Comparison of ENCODE assay signal across 26 cellular contexts in genomic region chr2:188047760-188048159, GRCh38.
A peak's percentile ranks its signal among the peaks of the same experiment; 100 is the strongest.
DNase-seq lines count a peak whose midpoint lies in the region; ATAC-seq, FAIRE-seq and TF ChIP-seq lines count a peak whose summit lies in the region.
"Had no signal": no experiment of that assay in that cellular context is flagged by ENCODE, and none has a peak within 500 bp of the region (broad histone marks: within the 10 kb centered on the region; RNA-seq: fewer than 3 reads in every experiment).

No MANE protein-coding gene starts in this region.

- H3K9me3 ChIP-seq in H1 (ENCODE audit: insufficient read depth in 2 of 2, low read depth in 1 of 2, low read length in 1 of 2) (peaks cover 0 to 3% of the 10 kb centered on the region in 2 experiments; a peak in 1 of 4 replicates), pancreas (no peaks in the 10 kb centered on the region), H9 (ENCODE audit: control insufficient read depth, low read depth, low read length) (no peaks in the 10 kb centered on the region)
- H3K9me3 ChIP-seq: BLaER1 had no signal

- H3K18ac ChIP-seq in H1 (ENCODE audit: extremely low read depth, low read length) (no peak overlapping the region), H9 (ENCODE audit: insufficient read length, low read depth, low read length) (no peak overlapping the region)

- H2BK20ac ChIP-seq in H1 (ENCODE audit: low read length) (no peak overlapping the region), H9 (ENCODE audit: low read depth, low read length, poor library complexity, severe bottlenecking) (no peak overlapping the region)

- H3K36me3 ChIP-seq in H1 (ENCODE audit: control insufficient read depth in 2 of 4, insufficient read depth in 4 of 4, low read length in 3 of 4), result peaks cover 0 to 13% (median 4%) of the 10 kb centered on the region in 4 experiments; a peak in 3 of 8 replicates
- no peaks in the 10 kb centered on the region for H3K36me3 ChIP-seq in pancreas
- H3K36me3 ChIP-seq: BLaER1 had no signal

- H3K4me1 Mint-ChIP-seq in H9, result peaks cover 35 to 37% of the 10 kb centered on the region in 2 experiments
- H3K4me1 Mint-ChIP-seq: B cell; CD4-positive, CD25-positive, alpha-beta regulatory T cell; CD8-positive, alpha-beta memory T cell had no signal

- H3K23ac ChIP-seq in H1 (ENCODE audit: insufficient read length) (no peak overlapping the region), H9 (ENCODE audit: insufficient read length, low read depth, low read length) (no peak overlapping the region)

- H3K4me3 ChIP-seq in H1 (ENCODE audit: extremely low read depth in 1 of 4, insufficient read depth in 2 of 4, low read depth in 3 of 4, low read length in 4 of 4) (no peak overlapping the region), pancreas (no peak overlapping the region)
- H3K4me3 ChIP-seq: BLaER1 had no signal

- FAIRE-seq in G401.6 (lab: Jason Lieb, UNC), result peak; percentile 87
- no peak for FAIRE-seq in H1 (lab: Jason Lieb, UNC)
- FAIRE-seq in pancreas (lab: Jason Lieb, UNC), result peak; percentile 17
- FAIRE-seq: A204.1, D721Med, GM12891, GM18507, GM19239 had no signal

- no peak overlapping the region for H3K4me3 Mint-ChIP-seq in H9
- H3K4me3 Mint-ChIP-seq: B cell; CD4-positive, CD25-positive, alpha-beta regulatory T cell; CD8-positive, alpha-beta memory T cell had no signal

- no peak overlapping the region for H2BK12ac ChIP-seq in H1 (ENCODE audit: low read depth, low read length)
- no peak overlapping the region for H2BK12ac ChIP-seq in H9 (ENCODE audit: insufficient read length, low read depth, low read length)

- no peaks in the 10 kb centered on the region for H3K27me3 Mint-ChIP-seq in H9 (ENCODE audit: low read depth)
- H3K27me3 Mint-ChIP-seq: B cell; CD4-positive, CD25-positive, alpha-beta regulatory T cell; CD8-positive, alpha-beta memory T cell had no signal

- H4K20me1 ChIP-seq in H1 (replicated peaks in 1 of 2; ENCODE audit: control insufficient read depth in 1 of 2, insufficient read depth in 2 of 2, low read length in 2 of 2) (no peaks in the 10 kb centered on the region), H9 (ENCODE audit: control insufficient read depth, insufficient read depth, insufficient read length) (no peaks in the 10 kb centered on the region)
- H4K20me1 ChIP-seq: BLaER1 had no signal

- 58% methylated on average over 2 of the region's 2 CpGs; no CpG with 5 or more reads in 1 of the 2 experiments for WGBS in H1 (ENCODE audit: extremely low coverage in 1 of 2, insufficient coverage in 1 of 2, insufficient read length in 1 of 2, insufficient replicate concordance in 2 of 2, low coverage in 1 of 2, low lambda C conversion rate in 2 of 2, missing lambda C conversion rate in 1 of 2), 2 experiments
- WGBS in pancreas, 2 donors, result 67 to 81% methylated on average over 2 of the region's 2 CpGs
- no CpG with 5 or more reads among the region's 2 CpGs for WGBS in H9 (ENCODE audit: extremely low coverage, insufficient read length, low lambda C conversion rate)

- H2BK15ac ChIP-seq in H1 (ENCODE audit: low read length) (no peak overlapping the region), H9 (ENCODE audit: low read depth, low read length) (no peak overlapping the region)

- DNase-seq in HEK293T (ENCODE audit: extremely low spot score) (no peak), H1 (ENCODE audit: low read depth in 1 of 2, low spot score in 2 of 2) (no peak), pancreas (no peak), GM19238 (ENCODE audit: insufficient read length, low spot score) (no peak), erythroblast (lab: John Stamatoyannopoulos, UW) (no peak), H9 (no peak)
- DNase-seq: CD4-positive, CD25-positive, alpha-beta regulatory T cell; CD8-positive, alpha-beta memory T cell; DMS 273 treated with DMSO at 0.1 percent for 48 hours; DMS79; EL; GF-D8; GOT3; H7 had no signal

- H2AFZ ChIP-seq in H1 (ENCODE audit: low read length) (no peak overlapping the region), H9 (ENCODE audit: low read length) (no peak overlapping the region)

- H4K5ac ChIP-seq in H1 (ENCODE audit: insufficient read length, low read depth, low read length) (peak overlapping the region; percentile 46), H9 (ENCODE audit: insufficient read length, low read depth, low read length) (no peak overlapping the region)

- no peak overlapping the region for H3T11ph ChIP-seq in H9 (ENCODE audit: low read length)

- H3K27ac Mint-ChIP-seq in H9, result peak overlapping the region in 1 of 3 experiments; percentile 66; a peak in 1 of 7 replicates
- H3K27ac Mint-ChIP-seq: B cell; CD4-positive, CD25-positive, alpha-beta regulatory T cell; CD8-positive, alpha-beta memory T cell had no signal

- peaks cover 12 to 23% (median 12%) of the 10 kb centered on the region in 3 experiments for H3K36me3 Mint-ChIP-seq in H9 (ENCODE audit: insufficient read depth in 1 of 3, low read depth in 3 of 3)
- H3K36me3 Mint-ChIP-seq: CD4-positive, CD25-positive, alpha-beta regulatory T cell; CD8-positive, alpha-beta memory T cell had no signal

- H3K4me2 ChIP-seq in H1 (ENCODE audit: insufficient read depth in 1 of 2, low read depth in 2 of 2, low read length in 2 of 2) (no peak overlapping the region), H9 (ENCODE audit: insufficient read depth, insufficient read length, low read length) (no peak overlapping the region)
- H3K4me2 ChIP-seq: BLaER1 had no signal

- H3K4ac ChIP-seq in H1 (replicated peaks; ENCODE audit: insufficient read length, low read depth, low read length) (no peak overlapping the region), H9 (ENCODE audit: low read depth, low read length) (no peak overlapping the region)

- H4K91ac ChIP-seq in H1 (replicated peaks; ENCODE audit: insufficient read length, low read length) (no peak overlapping the region), H9 (ENCODE audit: insufficient read length, low read depth, low read length) (no peak overlapping the region)

- no peaks in the 10 kb centered on the region for H3K79me1 ChIP-seq in H1 (ENCODE audit: low read depth, low read length)
- no peaks in the 10 kb centered on the region for H3K79me1 ChIP-seq in H9 (ENCODE audit: insufficient read depth, low read depth, low read length, poor library complexity, severe bottlenecking)

- H3K79me2 ChIP-seq in H1 (ENCODE audit: control insufficient read depth in 1 of 2, insufficient read depth in 2 of 2, low read length in 2 of 2), result no peaks in the 10 kb centered on the region
- H3K79me2 ChIP-seq in H9 (ENCODE audit: insufficient read depth, low read length), result no peaks in the 10 kb centered on the region

- H4K8ac ChIP-seq in H1 (ENCODE audit: extremely low read depth, insufficient read depth, low read length) (no peak overlapping the region), H9 (replicated peaks; ENCODE audit: insufficient read length, low read depth, low read length) (no peak overlapping the region)

- H3K14ac ChIP-seq in H1 (ENCODE audit: insufficient read length), result no peak overlapping the region
- no peak overlapping the region for H3K14ac ChIP-seq in H9 (ENCODE audit: insufficient read depth, low read length)

- no peak for TF ChIP-seq POLR2A in H1 (IDR thresholded peaks at IDR 0.05; ENCODE audit: control extremely low read depth in 1 of 2, low read depth in 2 of 2, low read length in 2 of 2)
- no peak for TF ChIP-seq POLR2A in erythroblast (IDR thresholded peaks at IDR 0.05; ENCODE audit: low read length)

- no peak overlapping the region for H3K9ac ChIP-seq in H1 (replicated peaks in 1 of 4; ENCODE audit: extremely low read depth in 1 of 4, low read depth in 3 of 4, low read length in 3 of 4)
- H3K9ac ChIP-seq in H9 (ENCODE audit: extremely low read depth, insufficient read length, low read length), result no peak overlapping the region
- H3K9ac ChIP-seq: BLaER1 had no signal

- no peak overlapping the region for H3K27ac ChIP-seq in H1 (ENCODE audit: low read depth, low read length)
- H3K27ac ChIP-seq in pancreas, result no peak overlapping the region
- H3K27ac ChIP-seq in H9 (ENCODE audit: insufficient read length, low read depth, low read length), result no peak overlapping the region
- H3K27ac ChIP-seq: 22Rv1, BLaER1, C4-2B had no signal

- peaks cover 0 to 6% (median 2%) of the 10 kb centered on the region in 4 experiments; a peak in 1 of 7 replicates for H3K4me1 ChIP-seq in H1 (replicated peaks in 1 of 4; ENCODE audit: control insufficient read depth in 3 of 4, insufficient read depth in 4 of 4, low read length in 3 of 4)
- peaks cover 0 to 5% (median 0%) of the 10 kb centered on the region in 3 donors for H3K4me1 ChIP-seq in pancreas
- H3K4me1 ChIP-seq in H9 (ENCODE audit: insufficient read depth, low read length), result no peaks in the 10 kb centered on the region; the same call in none of the 2 replicates
- H3K4me1 ChIP-seq: BLaER1 had no signal

- ATAC-seq in pancreas (no peak), GM18907 (IDR thresholded peaks at IDR 0.05; ENCODE audit: unreplicated experiment) (no peak)
- ATAC-seq: HCT116 had no signal

- CTCF ChIA-PET in HEK293T (lab: Yijun Ruan, JAX) (no interaction called here), H1 (lab: Charles Lee; ENCODE audit: partially characterized antibody) (no interaction called here)

- intact Hi-C loops in pancreas (cut with DNase I), result no loop called here

- H3K9me3 Mint-ChIP-seq in H9, result peaks cover 0 to 3% of the 10 kb centered on the region in 2 experiments; a peak in 3 of 5 replicates

- TF ChIP-seq EP300 in H1 (IDR thresholded peaks at IDR 0.05; ENCODE audit: borderline replicate concordance in 1 of 2, low read depth in 2 of 2, low read length in 2 of 2), result no peak

- no peak overlapping the region for H2BK5ac ChIP-seq in H1 (ENCODE audit: low read depth, low read length)
- H2BK5ac ChIP-seq in H9 (ENCODE audit: insufficient read length, low read length), result no peak overlapping the region

- TF ChIP-seq CTCF in H1 (IDR thresholded peaks at IDR 0.05; ENCODE audit: control extremely low read depth in 1 of 3, insufficient read depth in 1 of 3, low read depth in 1 of 3, low read length in 3 of 3) (no peak), pancreas (IDR thresholded peaks at IDR 0.05) (no peak), H9 (conservative IDR thresholded peaks at IDR 0.05) (no peak)

- H3K56ac ChIP-seq in H1 (replicated peaks; ENCODE audit: insufficient read length, low read depth, low read length) (no peak overlapping the region), H9 (ENCODE audit: insufficient read length, low read depth, low read length) (no peak overlapping the region)

- no peak for TF ChIP-seq RAD21 in H1 (IDR thresholded peaks at IDR 0.05 in 1 of 2, conservative IDR thresholded peaks at IDR 0.05 in 1 of 2; ENCODE audit: low read depth in 2 of 2, low read length in 2 of 2)

- H2AK5ac ChIP-seq in H1 (ENCODE audit: low read depth, low read length), result no peak overlapping the region
- H2AK5ac ChIP-seq in H9 (ENCODE audit: insufficient read length, low read length), result no peak overlapping the region

- H2BK120ac ChIP-seq in H1 (replicated peaks; ENCODE audit: low read depth, low read length), result no peak overlapping the region
- no peak overlapping the region for H2BK120ac ChIP-seq in H9 (ENCODE audit: low read depth, low read length, poor library complexity, severe bottlenecking)

- H3K27me3 ChIP-seq in H1 (replicated peaks in 1 of 4; ENCODE audit: control insufficient read depth in 3 of 4, extremely low read depth in 1 of 4, insufficient read depth in 3 of 4, low read length in 3 of 4) (no peaks in the 10 kb centered on the region), pancreas (no peaks in the 10 kb centered on the region), H9 (ENCODE audit: insufficient read depth, low read length) (no peaks in the 10 kb centered on the region)
- H3K27me3 ChIP-seq: BLaER1 had no signal

- no peaks in the 10 kb centered on the region for H3K23me2 ChIP-seq in H1 (ENCODE audit: low read depth, low read length)
- H3K23me2 ChIP-seq in H9 (ENCODE audit: insufficient read length, low read depth, low read length, poor library complexity, severe bottlenecking), result no peaks in the 10 kb centered on the region

- POLR2A ChIA-PET in HEK293T (lab: Yijun Ruan, JAX), result no interaction called here
- POLR2A ChIA-PET in H1 (lab: Charles Lee; ENCODE audit: partially characterized antibody), result interaction anchor here (1.2 kb wide), 1 partner anchor 8 kb away, joined by 4 read pairs; no protein-coding TSS in a partner anchor
